1 cellular context compared by ENCODE assay signal in genomic region chr22:42287174-42287890, GRCh38.
TF ChIP-seq lines count a peak whose summit lies in the region.

No MANE protein-coding gene starts in this region.

TF ChIP-seq in HepG2, 621 proteins besides CTCF, POLR2A, EP300 and RAD21:
- TF ChIP-seq ZNF629 (CRISPR knock-in tag; conservative IDR thresholded peaks at IDR 0.05) (peak; percentile 62), ZNF263 (CRISPR knock-in tag; IDR thresholded peaks at IDR 0.05) (0 out of 2 replicates have a peak, but pooled peaks have one; percentile 27), SMAD3 (CRISPR knock-in tag; IDR thresholded peaks at IDR 0.05) (no peak)
